ENCODE assay signal across 9 cellular contexts in genomic region chrX:115560211-115560977, GRCh38. TPM values are rescaled to one million over a fixed set of nuclear protein-coding genes. Genes with fewer than 3 reads are reported as not detected.
A peak's percentile ranks its signal among the peaks of the same experiment; 100 is the strongest.
DNase-seq lines count a peak whose midpoint lies in the region; ATAC-seq and TF ChIP-seq lines count a peak whose summit lies in the region.
"Had no signal": no experiment of that assay in that cellular context is flagged by ENCODE, and none has a peak within 500 bp of the region (broad histone marks: within the 10 kb centered on the region; RNA-seq: fewer than 3 reads in every experiment).

No MANE protein-coding gene starts in this region.

- 0 out of 2 replicates have a peak overlapping the region, but pooled peaks have one; percentile 38 for H2AFZ ChIP-seq in MM.1S (ENCODE audit: low read length)
- peak overlapping the region; percentile 91 for H2AFZ ChIP-seq in neuronal stem cell (ENCODE audit: low read length)

- no peak overlapping the region for H3K9ac ChIP-seq in MM.1S (ENCODE audit: low read length)
- H3K9ac ChIP-seq in endodermal cell (ENCODE audit: extremely low read depth, low read length, poor library complexity, severe bottlenecking), result no peak overlapping the region
- no peak overlapping the region for H3K9ac ChIP-seq in neuronal stem cell (ENCODE audit: low read depth, low read length, poor library complexity)

- no peak for ATAC-seq in HG03135 (IDR thresholded peaks at IDR 0.05; ENCODE audit: unreplicated experiment)

- no peaks in the 10 kb centered on the region for H3K4me1 ChIP-seq in MM.1S (ENCODE audit: low read length)
- H3K4me1 ChIP-seq in endodermal cell (ENCODE audit: control insufficient read depth, insufficient read depth, low read length), result no peaks in the 10 kb centered on the region
- H3K4me1 ChIP-seq in neuronal stem cell (ENCODE audit: control insufficient read depth in 2 of 2, insufficient read depth in 1 of 2, low read depth in 1 of 2, low read length in 2 of 2), result peaks cover 0 to 4% of the 10 kb centered on the region in 2 donors

- no peaks in the 10 kb centered on the region for H3K27me3 ChIP-seq in MM.1S (replicated peaks; ENCODE audit: insufficient read depth, low read length)
- no peaks in the 10 kb centered on the region for H3K27me3 ChIP-seq in endodermal cell (ENCODE audit: control insufficient read depth, insufficient read depth, low read length, poor library complexity, severe bottlenecking)
- H3K27me3 ChIP-seq in neuronal stem cell (ENCODE audit: control insufficient read depth in 3 of 3, insufficient read depth in 3 of 3, low read depth in 1 of 3, low read length in 3 of 3), result peaks cover 0 to 14% (median 0%) of the 10 kb centered on the region in 3 experiments

- H3K4me3 Mint-ChIP-seq in endodermal cell, result peak overlapping the region; percentile 99

- H3K4ac ChIP-seq in neuronal stem cell (ENCODE audit: low read length), result no peak overlapping the region

- H2BK12ac ChIP-seq in neuronal stem cell (ENCODE audit: low read length), result no peak overlapping the region

- H3K36me3 ChIP-seq in MM.1S (replicated peaks; ENCODE audit: insufficient read depth, low read length), result no peaks in the 10 kb centered on the region
- no peaks in the 10 kb centered on the region for H3K36me3 ChIP-seq in endodermal cell (ENCODE audit: control insufficient read depth, insufficient read depth, low read length)
- H3K36me3 ChIP-seq in neuronal stem cell (replicated peaks in 1 of 2; ENCODE audit: control insufficient read depth in 2 of 2, insufficient read depth in 2 of 2, low read length in 2 of 2), result no peaks in the 10 kb centered on the region

- no peak overlapping the region for H3K18ac ChIP-seq in neuronal stem cell (ENCODE audit: low read length)

- H2BK15ac ChIP-seq in neuronal stem cell (ENCODE audit: low read length), result no peak overlapping the region

- H3K79me1 ChIP-seq in neuronal stem cell (ENCODE audit: low read depth, low read length), result no peaks in the 10 kb centered on the region

- in situ Hi-C loops in Caki2 (cut with HindIII; ENCODE audit: low pct_unique_long_range_greater_than_20kb, low sequenced_read_pairs), result no loop called here

- H3K14ac ChIP-seq in neuronal stem cell (ENCODE audit: low read length), result no peak overlapping the region

- H3K27ac Mint-ChIP-seq in endodermal cell, result peak overlapping the region; percentile 98
- H3K27ac Mint-ChIP-seq: activated naive CD4-positive, alpha-beta T cell treated with anti-CD3 and anti-CD28 coated beads, Interleukin-2, amount 50 U/mL, for 72 hours had no signal

- H3K23ac ChIP-seq in neuronal stem cell (ENCODE audit: low read depth, low read length, poor library complexity), result no peak overlapping the region

- 50 to 58% methylated on average over 1 to 10 of the region's 10 CpGs for WGBS in endodermal cell (ENCODE audit: insufficient coverage in 1 of 2, insufficient read length in 1 of 2), 2 experiments
- WGBS in neuronal stem cell (ENCODE audit: extremely low coverage in 2 of 2, insufficient read length in 2 of 2, insufficient replicate concordance in 1 of 2), 2 donors, result no CpG with 5 or more reads among the region's 10 CpGs

- H3K4me1 Mint-ChIP-seq in endodermal cell, result peaks cover 40% of the 10 kb centered on the region

- TF ChIP-seq CTCF in MM.1S (IDR thresholded peaks at IDR 0.05; ENCODE audit: low read length) (no peak), endodermal cell (conservative IDR thresholded peaks at IDR 0.05) (no peak)

- H3K27me3 Mint-ChIP-seq in endodermal cell (ENCODE audit: insufficient read depth), result peaks cover 4% of the 10 kb centered on the region

- H3F3A ChIP-seq in MM.1S (ENCODE audit: insufficient read depth, low read length), result no peaks in the 10 kb centered on the region

- H2AK5ac ChIP-seq in neuronal stem cell (ENCODE audit: low read depth, low read length), result no peak overlapping the region

- H3K9me3 ChIP-seq in MM.1S (replicated peaks; ENCODE audit: insufficient read depth, low read length) (no peaks in the 10 kb centered on the region), endodermal cell (ENCODE audit: control insufficient read depth, low read length) (no peaks in the 10 kb centered on the region), neuronal stem cell (replicated peaks in 1 of 2; ENCODE audit: control insufficient read depth in 2 of 2, insufficient read depth in 1 of 2, low read depth in 1 of 2, low read length in 2 of 2) (no peaks in the 10 kb centered on the region)

- H3K27ac ChIP-seq in MM.1S (ENCODE audit: low read length), result no peak overlapping the region
- no peak overlapping the region for H3K27ac ChIP-seq in endodermal cell (ENCODE audit: low read depth, low read length)
- H3K27ac ChIP-seq in neuronal stem cell (replicated peaks; ENCODE audit: low read length), result no peak overlapping the region

- DNase-seq in Caki2 (ENCODE audit: low read depth) (peak; percentile 90), MM.1S (no peak), endodermal cell (no peak), neuronal stem cell (ENCODE audit: low spot score) (no peak), head of caudate nucleus (no peak), COLO829 (ENCODE audit: low spot score) (no peak)
- DNase-seq in activated naive CD4-positive, alpha-beta T cell treated with Interleukin-2 at 50 U/mL for 16 hours, result no peak

- no peak overlapping the region for H2BK5ac ChIP-seq in neuronal stem cell (ENCODE audit: low read length)

- no peak overlapping the region for H4K8ac ChIP-seq in neuronal stem cell (ENCODE audit: low read depth, low read length)

- H3K79me2 ChIP-seq in MM.1S (ENCODE audit: low read length), result no peaks in the 10 kb centered on the region

- H3K9me2 ChIP-seq in MM.1S (replicated peaks; ENCODE audit: insufficient read depth, low read length), result no peaks in the 10 kb centered on the region

- H3K4me3 ChIP-seq in MM.1S (ENCODE audit: low read length), result peak overlapping the region; percentile 36; the same call in 1 of the 2 replicates
- H3K4me3 ChIP-seq in endodermal cell (ENCODE audit: low read length), result peak overlapping the region; percentile 87
- H3K4me3 ChIP-seq in neuronal stem cell (ENCODE audit: low read length in 2 of 2), result peak overlapping the region in 1 of 2 donors; percentile 64

- no peak overlapping the region for H2BK120ac ChIP-seq in neuronal stem cell (ENCODE audit: low read depth, low read length)

- H3K9me3 Mint-ChIP-seq in endodermal cell, result no peaks in the 10 kb centered on the region
- H3K9me3 Mint-ChIP-seq: activated naive CD4-positive, alpha-beta T cell treated with anti-CD3 and anti-CD28 coated beads, Interleukin-2, amount 50 U/mL, for 72 hours had no signal

- no peaks in the 10 kb centered on the region for H4K20me1 ChIP-seq in MM.1S (ENCODE audit: insufficient read depth, low read length)

- H3K36me3 Mint-ChIP-seq in endodermal cell (ENCODE audit: low read depth), result no peaks in the 10 kb centered on the region
- H3K36me3 Mint-ChIP-seq: activated naive CD4-positive, alpha-beta T cell treated with anti-CD3 and anti-CD28 coated beads, Interleukin-2, amount 50 U/mL, for 72 hours had no signal

- H4K91ac ChIP-seq in neuronal stem cell (ENCODE audit: low read depth, low read length, poor library complexity), result no peak overlapping the region

- intact Hi-C loops in head of caudate nucleus (cut with DNase I), result no loop called here

- H3K4me2 ChIP-seq in MM.1S (ENCODE audit: low read depth, low read length) (peak overlapping the region; percentile 15; the same call in 1 of the 2 replicates), neuronal stem cell (ENCODE audit: insufficient read depth, low read length, poor library complexity, severe bottlenecking) (no peak overlapping the region)

RNA-seq across cellular contexts. Expression of gene PLS3, which starts 0.6 kb away (rescaled TPM):
- 129 and 133 TPM in 2 replicates for total RNA-seq in Caki2 (2014; rRNA removed; shearing (Covaris generic); ENCODE audit: low replicate concordance)
- 100 to 1,000 TPM in 1 of 2 donors, 10 to 100 TPM in 1; 81.6 to 179 TPM for total RNA-seq in endodermal cell
- polyA plus RNA-seq in endodermal cell (2013, experiment 1 of 2), result 83.8 TPM
- 85.8 TPM for polyA plus RNA-seq in endodermal cell (2013, experiment 2 of 2)
- 22.6 TPM for polyA plus RNA-seq in neuronal stem cell (2013, experiment 1 of 2)
- 23.6 TPM for polyA plus RNA-seq in neuronal stem cell (2013, experiment 2 of 2)
